ENCODE assay signal across 10 cellular contexts in the genomic region with DNA sequence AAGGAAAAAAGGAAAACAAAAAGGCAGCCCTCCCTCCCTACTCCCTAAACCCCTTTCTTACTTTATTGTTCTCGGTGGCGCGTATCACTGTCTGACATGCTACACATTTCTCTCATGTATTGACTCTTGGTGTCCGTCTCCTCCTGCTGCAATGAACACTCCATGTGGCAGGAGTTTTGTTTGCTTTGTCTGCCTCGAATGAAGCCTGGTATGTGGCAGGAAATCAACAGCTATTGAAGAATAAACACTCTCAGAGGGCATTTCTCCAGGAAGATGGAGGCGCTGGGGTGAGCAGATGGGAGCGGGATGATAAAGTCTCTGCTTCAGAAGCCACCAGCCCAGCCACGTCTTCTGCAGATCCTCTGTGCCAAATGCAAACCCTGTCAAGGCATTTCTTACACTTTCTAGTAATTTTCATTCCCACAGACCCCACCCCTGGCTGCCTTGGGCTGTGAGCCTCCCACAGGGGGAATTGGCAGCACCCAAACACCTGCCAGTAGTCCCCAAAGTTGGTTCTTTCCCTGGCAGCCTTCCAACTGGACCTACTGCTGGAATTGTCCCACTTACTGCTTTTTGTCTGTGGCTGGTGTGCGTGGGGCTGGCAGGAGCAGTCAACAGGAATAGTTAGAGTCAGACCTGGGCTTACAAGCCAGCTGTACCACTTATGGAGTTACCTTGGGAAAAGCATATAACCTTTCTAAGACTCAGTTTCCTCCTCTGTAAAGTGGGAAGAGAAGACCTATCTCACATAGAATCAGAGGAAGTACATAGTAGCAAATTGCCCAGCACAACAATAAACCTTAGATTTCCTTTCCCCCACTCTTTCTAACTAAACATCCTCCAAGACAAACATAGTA. TPM values are rescaled to one million over a fixed set of nuclear protein-coding genes. Genes with fewer than 3 reads are reported as not detected.
A peak's percentile ranks its signal among the peaks of the same experiment; 100 is the strongest.
DNase-seq lines count a peak whose midpoint lies in the region; ATAC-seq lines count a peak whose summit lies in the region.
"Had no signal": no experiment of that assay in that cellular context is flagged by ENCODE, and none has a peak within 500 bp of the region (broad histone marks: within the 10 kb centered on the region; RNA-seq: fewer than 3 reads in every experiment).

No MANE protein-coding gene starts in this region.

- H3K4me1 Mint-ChIP-seq in activated CD8-positive, alpha-beta T cell treated with anti-CD3 and anti-CD28 coated beads, Interleukin-2, amount 10 ng/mL, durations not matched to agents 7 days and 5 days (ENCODE audit: low read depth), result peaks cover 89% of the 10 kb centered on the region

- CTCF ChIA-PET in activated CD8-positive, alpha-beta T cell treated with anti-CD3 and anti-CD28 coated beads, Interleukin-2, amount 10 ng/mL, durations not matched to agents 7 days and 5 days (lab: Charles Lee), result interaction anchor here (0.6 to 24.6 kb wide), 6 partner anchors 12 to 80 kb away, joined by 3 to 401 read pairs (median 4); no protein-coding TSS in a partner anchor

- no peak overlapping the region for H3K4me3 ChIP-seq in MG63
- H3K4me3 ChIP-seq: HAP-1 had no signal

- H3K27me3 ChIP-seq in MG63, result no peaks in the 10 kb centered on the region

- no peaks in the 10 kb centered on the region for H3K36me3 ChIP-seq in MG63
- H3K36me3 ChIP-seq: HAP-1 had no signal

- peak; percentile 39 for DNase-seq in COLO668 (lab: John Stamatoyannopoulos, UW; ENCODE audit: unreplicated experiment)
- peak; percentile 52 for DNase-seq in MG63
- DNase-seq in activated CD8-positive, alpha-beta T cell treated with anti-CD3 and anti-CD28 coated beads, Interleukin-2, amount 10 ng/mL, durations not matched to agents 7 days and 5 days, result no peak
- peak; percentile 49 for DNase-seq in mucosa of gallbladder (ENCODE audit: low spot score)
- DNase-seq: left cardiac atrium had no signal

- ATAC-seq in activated CD8-positive, alpha-beta T cell treated with anti-CD3 and anti-CD28 coated beads, Interleukin-2, amount 10 ng/mL, durations not matched to agents 7 days and 5 days, result no peak
- ATAC-seq in HG03097 (IDR thresholded peaks at IDR 0.05; ENCODE audit: low FRiP score, unreplicated experiment) (no peak), HG02678 (IDR thresholded peaks at IDR 0.05; ENCODE audit: unreplicated experiment) (no peak), GM21367 (IDR thresholded peaks at IDR 0.05; ENCODE audit: unreplicated experiment) (no peak)
- no peak for ATAC-seq in activated CD4-positive, CD25-positive, alpha-beta regulatory T cell treated with anti-CD3 and anti-CD28 coated beads, Interleukin-2, amount 50 U/mL, for 24 hours
- ATAC-seq: left cardiac atrium had no signal

- no peaks in the 10 kb centered on the region for H3K27me3 Mint-ChIP-seq in activated CD8-positive, alpha-beta T cell treated with anti-CD3 and anti-CD28 coated beads, Interleukin-2, amount 10 ng/mL, durations not matched to agents 7 days and 5 days (ENCODE audit: low read depth)

- peaks cover 36% of the 10 kb centered on the region for H3K36me3 Mint-ChIP-seq in activated CD8-positive, alpha-beta T cell treated with anti-CD3 and anti-CD28 coated beads, Interleukin-2, amount 10 ng/mL, durations not matched to agents 7 days and 5 days (ENCODE audit: low read depth)

- peak overlapping the region; percentile 47 for H3K27ac Mint-ChIP-seq in activated CD8-positive, alpha-beta T cell treated with anti-CD3 and anti-CD28 coated beads, Interleukin-2, amount 10 ng/mL, durations not matched to agents 7 days and 5 days

- POLR2A ChIA-PET in activated CD8-positive, alpha-beta T cell treated with anti-CD3 and anti-CD28 coated beads, Interleukin-2, amount 10 ng/mL, durations not matched to agents 7 days and 5 days (lab: Charles Lee), result interaction anchor here (1.0 to 7.7 kb wide), 4 partner anchors 14 to 29 kb away, joined by 3 to 66 read pairs (median 4); no protein-coding TSS in a partner anchor

- H3K4me3 Mint-ChIP-seq in activated CD8-positive, alpha-beta T cell treated with anti-CD3 and anti-CD28 coated beads, Interleukin-2, amount 10 ng/mL, durations not matched to agents 7 days and 5 days, result no peak overlapping the region

- H3K9me3 ChIP-seq in MG63, result no peaks in the 10 kb centered on the region
- H3K9me3 ChIP-seq: HAP-1 had no signal

- no peaks in the 10 kb centered on the region for H3K9me3 Mint-ChIP-seq in activated CD8-positive, alpha-beta T cell treated with anti-CD3 and anti-CD28 coated beads, Interleukin-2, amount 10 ng/mL, durations not matched to agents 7 days and 5 days (ENCODE audit: insufficient read depth)

RNA-seq across cellular contexts. Expression of a gene that starts 13.4 kb away (rescaled TPM):
- 1.3 TPM in 1 of 2 replicates, not detected in the other for total RNA-seq in MG63 (2014; rRNA removed; shearing (Covaris generic); ENCODE audit: low replicate concordance)
- total RNA-seq in activated CD8-positive, alpha-beta T cell treated with anti-CD3 and anti-CD28 coated beads, Interleukin-2, amount 10 ng/mL, durations not matched to agents 7 days and 5 days, result 100 to 1,000 TPM; 202 to 210 TPM
- 29.3 TPM for total RNA-seq in mucosa of gallbladder

RNA-seq across cellular contexts. Expression of a gene that starts 43.6 kb away (rescaled TPM):
- total RNA-seq in MG63 (2014; rRNA removed; shearing (Covaris generic); ENCODE audit: low replicate concordance), result not detected in 2 replicates
- total RNA-seq in activated CD8-positive, alpha-beta T cell treated with anti-CD3 and anti-CD28 coated beads, Interleukin-2, amount 10 ng/mL, durations not matched to agents 7 days and 5 days, result 1 to 10 TPM; 1.8 to 2.5 TPM
- total RNA-seq in mucosa of gallbladder, result 0.63 TPM

Comparison
In these comparisons a context has a peak if more than half of its experiments do, and no peak if none do; other contexts are left out.
1. RNA of a gene that starts 13.4 kb away (total RNA-seq): 202 to 210 TPM in activated CD8-positive, alpha-beta T cell treated with anti-CD3 and anti-CD28 coated beads, Interleukin-2, amount 10 ng/mL, durations not matched to agents 7 days and 5 days and 29.3 TPM in mucosa of gallbladder (single experiment); 1.3 TPM in MG63; every median in the first group is over 10 times any median in the second.